ENCODE assay signal across 20 cellular contexts in genomic region chr4:96676754-96677435, GRCh38.
"Had no signal": no experiment of that assay in that cellular context is flagged by ENCODE, and none has a peak within 500 bp of the region (broad histone marks: within the 10 kb centered on the region; RNA-seq: fewer than 3 reads in every experiment).

No MANE protein-coding gene starts in this region.

- H3K4me1 ChIP-seq: SJCRH30 had no signal

- H3K36me3 ChIP-seq: SJCRH30 had no signal

- H3K27me3 Mint-ChIP-seq: IgD-negative memory B cell had no signal

- H3K4me3 Mint-ChIP-seq: IgD-negative memory B cell had no signal

- ATAC-seq: Panc1, PC-3 had no signal

- H3K4me1 Mint-ChIP-seq: IgD-negative memory B cell had no signal

- H3K27me3 ChIP-seq: SJCRH30 had no signal

- H3K4me3 ChIP-seq: SJCRH30 had no signal

- H3K9me3 ChIP-seq: SJCRH30 had no signal

- H3K27ac Mint-ChIP-seq: IgD-negative memory B cell had no signal

- H3K27ac ChIP-seq: RWPE1, SJCRH30 had no signal

- DNase-seq: KBM-7, NCI-H1048, NCI-H1105, NCI-H1417 treated with DMSO at 0.1 percent for 48 hours, NCI-H146, NCI-H1694 treated with DMSO at 0.1 percent for 48 hours, NCI-H1930, NCI-H2081, NCI-H2107, NCI-H2227 treated with DMSO at 0.1 percent for 48 hours, NCI-H524, NCI-H526 treated with DMSO at 0.1 percent for 48 hours, NCI-H748 treated with DMSO at 0.1 percent for 48 hours, SHP77 treated with DMSO at 0.1 percent for 48 hours, SJCRH30, T-helper 1 cell had no signal

- H3K36me3 Mint-ChIP-seq: IgD-negative memory B cell had no signal
